Comparison of ENCODE assay signal across 8 cellular contexts in the genomic region with DNA sequence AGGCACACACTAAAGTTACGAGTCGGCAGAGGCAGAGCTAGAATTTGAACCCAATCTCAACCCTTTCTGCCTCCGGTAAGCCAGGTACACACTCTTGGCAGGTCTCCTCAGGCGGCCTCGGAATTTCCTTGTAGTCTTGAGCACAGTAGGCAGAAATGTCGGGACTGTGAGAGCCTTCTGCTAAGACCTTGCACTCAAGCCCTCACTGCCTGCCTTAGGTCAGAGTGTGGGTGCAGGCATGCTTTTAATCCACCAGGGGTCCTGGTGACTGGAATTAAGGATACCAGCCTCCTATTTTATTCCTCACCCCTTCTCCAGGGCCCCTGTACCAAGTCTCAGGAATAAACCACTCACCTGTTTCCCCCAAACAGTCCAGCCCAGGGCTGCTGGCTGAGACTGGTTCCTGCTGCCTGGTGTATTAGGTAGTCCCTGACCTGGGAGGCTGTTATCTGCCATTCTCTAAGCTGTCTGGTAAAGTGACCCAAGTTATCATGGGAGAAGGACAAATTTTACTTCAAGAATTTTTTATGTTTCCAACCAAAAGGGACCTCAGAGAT. TPM values are rescaled to one million over a fixed set of nuclear protein-coding genes. Genes with fewer than 3 reads are reported as not detected.
DNase-seq lines count a peak whose midpoint lies in the region; ATAC-seq and TF ChIP-seq lines count a peak whose summit lies in the region.

No MANE protein-coding gene starts in this region.

- peaks cover 23% of the 10 kb centered on the region for H3K4me1 Mint-ChIP-seq in CD14-positive monocyte

- H3K9me3 Mint-ChIP-seq in CD14-positive monocyte = peaks cover 0 to 3% (median 0%) of the 10 kb centered on the region in 7 donors

- TF ChIP-seq CTCF in CD14-positive monocyte (IDR thresholded peaks at IDR 0.05) = peak; percentile 55

- peak; percentile 67 for DNase-seq in CD14-positive monocyte (ENCODE audit: low spot score)
- peak; percentile 11 for DNase-seq in NOMO-1 treated with DMSO at 0.1 percent for 48 hours (lab: John Stamatoyannopoulos, UW; ENCODE audit: unreplicated experiment)
- peak; percentile 23 for DNase-seq in activated T-helper 9 cell treated with anti-CD3 and anti-CD28 coated beads, Interleukin-2, amount 50 U/mL, for 16 hours (ENCODE audit: low read depth)
- peak; percentile 37 for DNase-seq in glomerular endothelial cell (ENCODE audit: extremely low read depth, low read depth, low spot score)
- DNase-seq in pulmonary artery endothelial cell (ENCODE audit: low read depth, low spot score) = peak; percentile 51
- no peak for DNase-seq in globus pallidus (ENCODE audit: low spot score)

- peaks cover 7 to 13% (median 7%) of the 10 kb centered on the region in 3 donors for H3K27me3 Mint-ChIP-seq in CD14-positive monocyte (ENCODE audit: low read depth in 3 of 3)

- peaks cover 35 to 38% of the 10 kb centered on the region in 2 donors for H3K36me3 Mint-ChIP-seq in CD14-positive monocyte

- peak; percentile 49 for ATAC-seq in GM18868 (IDR thresholded peaks at IDR 0.05; ENCODE audit: unreplicated experiment)
- ATAC-seq in HG03432 (IDR thresholded peaks at IDR 0.05; ENCODE audit: unreplicated experiment) = peak; percentile 40

- peak overlapping the region; percentile 99 to 100 (median 99) for H3K27ac Mint-ChIP-seq in CD14-positive monocyte

- H3K4me3 Mint-ChIP-seq in CD14-positive monocyte = peak overlapping the region; percentile 98 to 100

- intact Hi-C loops in CD14-positive monocyte (cut with micrococcal nuclease) = loop anchor here in 1 of 2 donors (2.0 to 10.0 kb wide), 2 partner anchors 71 to 119 kb away; no protein-coding TSS in a partner anchor

RNA-seq across cellular contexts. Expression of a gene that starts 0.9 kb away (rescaled TPM):
- polyA plus RNA-seq in CD14-positive monocyte = 100 to 1,000 TPM; 511 to 593 TPM
- 156 and 188 TPM in 2 replicates for total RNA-seq in glomerular endothelial cell
- 85.0 and 90.3 TPM in 2 replicates for total RNA-seq in pulmonary artery endothelial cell

RNA-seq across cellular contexts. Expression of a gene that starts 33.3 kb away (rescaled TPM):
- polyA plus RNA-seq in CD14-positive monocyte = not detected
- 131 and 170 TPM in 2 replicates for total RNA-seq in glomerular endothelial cell
- total RNA-seq in pulmonary artery endothelial cell = 133 and 167 TPM in 2 replicates

RNA-seq across cellular contexts. Expression of a gene that starts 47.0 kb away (rescaled TPM):
- polyA plus RNA-seq in CD14-positive monocyte = under 1 TPM in 1 of 2 donors, not detected in 1; 0.11 TPM
- total RNA-seq in glomerular endothelial cell (0.06 TPM in 1 of 2 replicates, not detected in the other), pulmonary artery endothelial cell (0.04 TPM in 1 of 2 replicates, not detected in the other)
